ENCODE assay signal across 14 cellular contexts in genomic region chr2:172701250-172701649, GRCh38. TPM values are rescaled to one million over a fixed set of nuclear protein-coding genes. Genes with fewer than 3 reads are reported as not detected.
A peak's percentile ranks its signal among the peaks of the same experiment; 100 is the strongest.
DNase-seq lines count a peak whose midpoint lies in the region; ATAC-seq and TF ChIP-seq lines count a peak whose summit lies in the region.
"Had no signal": no experiment of that assay in that cellular context is flagged by ENCODE, and none has a peak within 500 bp of the region (broad histone marks: within the 10 kb centered on the region; RNA-seq: fewer than 3 reads in every experiment).

No MANE protein-coding gene starts in this region.

- no peaks in the 10 kb centered on the region for H3K36me3 ChIP-seq in kidney epithelial cell (ENCODE audit: control insufficient read depth, insufficient read depth, low read length)
- H3K36me3 ChIP-seq: thyroid gland had no signal

- no peak for ATAC-seq in activated T-helper 17 cell treated with anti-CD3 and anti-CD28 coated beads, Interleukin-2, amount 50 U/mL, for 72 hours (replicated peaks)
- ATAC-seq in left lobe of liver (no peak), GM19395 (IDR thresholded peaks at IDR 0.05; ENCODE audit: unreplicated experiment) (no peak)
- ATAC-seq: activated naive CD8-positive, alpha-beta T cell treated with anti-CD3 and anti-CD28 coated beads, Interleukin-2, amount 50 U/mL, for 24 hours had no signal

- H3K27ac Mint-ChIP-seq in activated T-helper 17 cell treated with anti-CD3 and anti-CD28 coated beads, Interleukin-2, amount 50 U/mL, for 72 hours = no peak overlapping the region
- H3K27ac Mint-ChIP-seq: activated naive CD8-positive, alpha-beta T cell treated with anti-CD3 and anti-CD28 coated beads, Interleukin-2, amount 50 U/mL, for 24 hours had no signal

- peaks cover 9% of the 10 kb centered on the region for H3K4me1 Mint-ChIP-seq in activated T-helper 17 cell treated with anti-CD3 and anti-CD28 coated beads, Interleukin-2, amount 50 U/mL, for 72 hours

- H3K4me3 ChIP-seq in cardiac fibroblast (replicated peaks in 1 of 2; ENCODE audit: low read depth in 2 of 2, low read length in 2 of 2) = no peak overlapping the region
- no peak overlapping the region for H3K4me3 ChIP-seq in kidney epithelial cell (ENCODE audit: low read depth, low read length)
- H3K4me3 ChIP-seq: dorsolateral prefrontal cortex, thyroid gland had no signal

- H3K36me3 Mint-ChIP-seq in activated T-helper 17 cell treated with anti-CD3 and anti-CD28 coated beads, Interleukin-2, amount 50 U/mL, for 72 hours (ENCODE audit: low read depth) = no peaks in the 10 kb centered on the region

- TF ChIP-seq CTCF in cardiac fibroblast (IDR thresholded peaks at IDR 0.05; ENCODE audit: low read depth, low read length) = no peak
- TF ChIP-seq CTCF in kidney epithelial cell (IDR thresholded peaks at IDR 0.05; ENCODE audit: insufficient read depth, low read length, poor library complexity, severe bottlenecking) = no peak

- H3K9me3 Mint-ChIP-seq in activated T-helper 17 cell treated with anti-CD3 and anti-CD28 coated beads, Interleukin-2, amount 50 U/mL, for 72 hours = no peaks in the 10 kb centered on the region

- H3K27me3 ChIP-seq in kidney epithelial cell (ENCODE audit: control insufficient read depth, insufficient read depth, low read length) = no peaks in the 10 kb centered on the region
- H3K27me3 ChIP-seq: dorsolateral prefrontal cortex, thyroid gland had no signal

- no peak overlapping the region for H3K4me3 Mint-ChIP-seq in activated T-helper 17 cell treated with anti-CD3 and anti-CD28 coated beads, Interleukin-2, amount 50 U/mL, for 72 hours
- H3K4me3 Mint-ChIP-seq: activated naive CD8-positive, alpha-beta T cell treated with anti-CD3 and anti-CD28 coated beads, Interleukin-2, amount 50 U/mL, for 24 hours had no signal

- peak; percentile 34 for DNase-seq in COLO829 (ENCODE audit: low spot score)
- DNase-seq in NCI-H226 = peak; percentile 58
- DNase-seq in cardiac fibroblast (ENCODE audit: low read depth in 2 of 2) = peak; percentile 16 to 89
- DNase-seq in kidney epithelial cell (ENCODE audit: low read depth) = peak; percentile 25
- no peak for DNase-seq in activated CD8-positive, alpha-beta memory T cell treated with anti-CD3 and anti-CD28 coated beads, Interleukin-2, amount 50 U/mL, for 48 hours
- DNase-seq in left lobe of liver (ENCODE audit: low spot score) = no peak
- DNase-seq: activated naive CD8-positive, alpha-beta T cell treated with anti-CD3 and anti-CD28 coated beads, Interleukin-2, amount 50 U/mL, for 24 hours; activated T-cell treated with anti-CD3 and anti-CD28 coated beads for 4 hours; NCI-H1417 treated with DMSO at 0.1 percent for 48 hours; RPMI8226; thyroid gland had no signal

- H3K27me3 Mint-ChIP-seq in activated T-helper 17 cell treated with anti-CD3 and anti-CD28 coated beads, Interleukin-2, amount 50 U/mL, for 72 hours = peaks cover 9% of the 10 kb centered on the region

RNA-seq across cellular contexts. Expression of gene RAPGEF4, which starts 34.4 kb away (rescaled TPM):
- total RNA-seq in kidney epithelial cell (0.71 and 1.0 TPM in 2 replicates), left lobe of liver (12.8 TPM)
- 1 to 10 TPM; 1.4 to 2.2 TPM for total RNA-seq in activated T-helper 17 cell treated with anti-CD3 and anti-CD28 coated beads, Interleukin-2, amount 50 U/mL, for 72 hours

Comparison
In these comparisons a context has a peak if more than half of its experiments do, and no peak if none do; other contexts are left out.
1. DNase-seq: peak in COLO829 (single experiment), NCI-H226 (single experiment), cardiac fibroblast (2 of 2) and kidney epithelial cell (single experiment); none in activated CD8-positive, alpha-beta memory T cell treated with anti-CD3 and anti-CD28 coated beads, Interleukin-2, amount 50 U/mL, for 48 hours (single experiment) and left lobe of liver (single experiment).